In genomic region chr13:74920945-74921725, GRCh38 we compare ENCODE assay signal across 1 cellular context.
TF ChIP-seq lines count a peak whose summit lies in the region.

No MANE protein-coding gene starts in this region.

TF ChIP-seq in HepG2, 621 proteins besides CTCF, POLR2A, EP300 and RAD21:
- no peak for TF ChIP-seq ZNF142 (CRISPR knock-in tag; IDR thresholded peaks at IDR 0.05)
- no peak for TF ChIP-seq ZNF629 (CRISPR knock-in tag; conservative IDR thresholded peaks at IDR 0.05)
- TF ChIP-seq, protein P1, sequence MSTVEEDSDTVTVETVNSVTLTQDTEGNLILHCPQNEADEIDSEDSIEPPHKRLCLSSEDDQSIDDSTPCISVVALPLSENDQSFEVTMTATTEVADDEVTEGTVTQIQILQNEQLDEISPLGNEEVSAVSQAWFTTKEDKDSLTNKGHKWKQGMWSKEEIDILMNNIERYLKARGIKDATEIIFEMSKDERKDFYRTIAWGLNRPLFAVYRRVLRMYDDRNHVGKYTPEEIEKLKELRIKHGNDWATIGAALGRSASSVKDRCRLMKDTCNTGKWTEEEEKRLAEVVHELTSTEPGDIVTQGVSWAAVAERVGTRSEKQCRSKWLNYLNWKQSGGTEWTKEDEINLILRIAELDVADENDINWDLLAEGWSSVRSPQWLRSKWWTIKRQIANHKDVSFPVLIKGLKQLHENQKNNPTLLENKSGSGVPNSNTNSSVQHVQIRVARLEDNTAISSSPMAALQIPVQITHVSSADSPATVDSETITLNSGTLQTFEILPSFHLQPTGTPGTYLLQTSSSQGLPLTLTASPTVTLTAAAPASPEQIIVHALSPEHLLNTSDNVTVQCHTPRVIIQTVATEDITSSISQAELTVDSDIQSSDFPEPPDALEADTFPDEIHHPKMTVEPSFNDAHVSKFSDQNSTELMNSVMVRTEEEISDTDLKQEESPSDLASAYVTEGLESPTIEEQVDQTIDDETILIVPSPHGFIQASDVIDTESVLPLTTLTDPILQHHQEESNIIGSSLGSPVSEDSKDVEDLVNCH (CRISPR knock-in tag; IDR thresholded peaks at IDR 0.05) = no peak
- no peak for TF ChIP-seq GABPA (IDR thresholded peaks at IDR 0.05; ENCODE audit: low read depth, low read length)
- no peak for TF ChIP-seq GABPA (CRISPR knock-in tag; IDR thresholded peaks at IDR 0.05; ENCODE audit: low read depth)
- no peak for TF ChIP-seq ZNF660 (CRISPR knock-in tag; IDR thresholded peaks at IDR 0.05; ENCODE audit: borderline replicate concordance, low read depth)
- no peak for TF ChIP-seq NAIF1 (CRISPR knock-in tag; IDR thresholded peaks at IDR 0.05; ENCODE audit: borderline replicate concordance)
- TF ChIP-seq MIER2 (CRISPR knock-in tag; IDR thresholded peaks at IDR 0.05) = no peak
- no peak for TF ChIP-seq ZNF580 (CRISPR knock-in tag; IDR thresholded peaks at IDR 0.05; ENCODE audit: borderline replicate concordance, low read depth)
- no peak for TF ChIP-seq FOXC1 (CRISPR knock-in tag; IDR thresholded peaks at IDR 0.05; ENCODE audit: borderline replicate concordance)
- no peak for TF ChIP-seq TP53 (CRISPR knock-in tag; conservative IDR thresholded peaks at IDR 0.05)
- TF ChIP-seq ZNF326 (CRISPR knock-in tag; IDR thresholded peaks at IDR 0.05; ENCODE audit: borderline replicate concordance) = no peak
